ENCODE assay signal across 1 cellular context in the genomic region with DNA sequence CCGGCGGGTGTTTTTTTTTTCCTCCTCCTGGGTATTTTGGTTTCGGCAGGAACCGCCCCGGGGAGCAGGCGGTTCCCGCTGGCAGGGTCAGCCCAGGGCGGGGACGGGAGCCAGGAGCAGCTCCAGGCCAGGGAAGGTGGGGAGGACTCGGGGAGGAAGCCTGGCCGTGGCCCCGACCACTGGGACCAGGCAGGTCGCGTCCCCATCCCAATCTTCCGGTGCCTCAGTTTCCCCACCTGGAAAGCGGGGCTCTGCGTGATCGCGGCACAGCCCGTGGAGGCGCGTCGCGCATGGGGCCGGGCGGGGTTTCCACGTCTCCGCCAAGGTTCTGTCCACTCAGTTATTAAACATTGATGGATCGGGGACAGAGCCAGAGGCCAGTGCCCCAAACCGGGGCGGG.
TF ChIP-seq lines count a peak whose summit lies in the region.

No MANE protein-coding gene starts in this region.

TF ChIP-seq in HEK293, 187 proteins besides CTCF, POLR2A, EP300 and RAD21 (continued from another document):
- TF ChIP-seq ZNF747 (tag by site-specific recombination; IDR thresholded peaks at IDR 0.05) (no peak), ELK4 (IDR thresholded peaks at IDR 0.05; ENCODE audit: borderline replicate concordance, low read depth, low read length) (no peak), KLF1 (tag by site-specific recombination; IDR thresholded peaks at IDR 0.05) (peak; percentile 39)
